Comparison of ENCODE assay signal across 2 cellular contexts in genomic region chr7:156935250-156935649, GRCh38.
TF ChIP-seq lines count a peak whose summit lies in the region.

No MANE protein-coding gene starts in this region.

TF ChIP-seq in SK-N-SH treated with all-trans-retinoic acid at 6 μM for 48 hours, 23 proteins besides CTCF, POLR2A, EP300 and RAD21 (continued from another document):
- no peak for TF ChIP-seq POU6F1 (CRISPR knock-in tag; IDR thresholded peaks at IDR 0.05; ENCODE audit: borderline replicate concordance, low read depth)
- TF ChIP-seq ZFP3 (CRISPR knock-in tag; IDR thresholded peaks at IDR 0.05): no peak
- no peak for TF ChIP-seq ZC3H10 (CRISPR knock-in tag; IDR thresholded peaks at IDR 0.05)
- no peak for TF ChIP-seq ZNF565 (CRISPR knock-in tag; conservative IDR thresholded peaks at IDR 0.05; ENCODE audit: low read depth)
- no peak for TF ChIP-seq CREB5 (CRISPR knock-in tag; IDR thresholded peaks at IDR 0.05; ENCODE audit: low read depth)
- TF ChIP-seq PATZ1 (CRISPR knock-in tag; IDR thresholded peaks at IDR 0.05; ENCODE audit: borderline replicate concordance): no peak

TF ChIP-seq in SK-N-SH, 30 proteins besides CTCF, POLR2A, EP300 and RAD21 (continued from another document):
- TF ChIP-seq REST (IDR thresholded peaks at IDR 0.05; ENCODE audit: low read depth, low read length) (no peak), RCOR1 (IDR thresholded peaks at IDR 0.05; ENCODE audit: low read length) (no peak), TAF1 (IDR thresholded peaks at IDR 0.05; ENCODE audit: borderline replicate concordance, low read depth, low read length) (no peak), CHD2 (IDR thresholded peaks at IDR 0.05; ENCODE audit: low read length, partially characterized antibody) (no peak), ZBTB33 (IDR thresholded peaks at IDR 0.05; ENCODE audit: borderline replicate concordance, low read depth) (no peak), USF1 (IDR thresholded peaks at IDR 0.05; ENCODE audit: borderline replicate concordance, low read depth) (no peak), FOXM1 (IDR thresholded peaks at IDR 0.05; ENCODE audit: low read depth) (no peak), EZH2phosphoT487 (IDR thresholded peaks at IDR 0.05; ENCODE audit: borderline replicate concordance, low read depth) (no peak), NRF1 (IDR thresholded peaks at IDR 0.05; ENCODE audit: low read depth, low read length) (no peak)
TF ChIP-seq in SK-N-SH: peak in this region for 0.
